In genomic region chr7:157300406-157300770, GRCh38 we compare ENCODE assay signal across 18 cellular contexts. TPM values are rescaled to one million over a fixed set of nuclear protein-coding genes. Genes with fewer than 3 reads are reported as not detected.
DNase-seq lines count a peak whose midpoint lies in the region; ATAC-seq, FAIRE-seq and TF ChIP-seq lines count a peak whose summit lies in the region.
"Had no signal": no experiment of that assay in that cellular context is flagged by ENCODE, and none has a peak within 500 bp of the region (broad histone marks: within the 10 kb centered on the region; RNA-seq: fewer than 3 reads in every experiment).

No MANE protein-coding gene starts in this region.

- H3K79me2 ChIP-seq in astrocyte (ENCODE audit: insufficient read depth, low read length): no peaks in the 10 kb centered on the region

- no peak overlapping the region for H3K23ac ChIP-seq in mesenchymal stem cell (ENCODE audit: low read length in 2 of 2)

- no peak overlapping the region for H3K4me3 Mint-ChIP-seq in astrocyte (ENCODE audit: unreplicated experiment)
- H3K4me3 Mint-ChIP-seq: WTC11 had no signal

- no peak overlapping the region for H2BK12ac ChIP-seq in mesenchymal stem cell (ENCODE audit: low read length in 2 of 2)

- H2AFZ ChIP-seq in astrocyte (ENCODE audit: low read depth, low read length): peak overlapping the region; percentile 47
- no peak overlapping the region for H2AFZ ChIP-seq in mesenchymal stem cell (ENCODE audit: low read depth, low read length)

- H4K20me1 ChIP-seq in astrocyte (ENCODE audit: insufficient read depth, low read length): no peaks in the 10 kb centered on the region

- H2BK15ac ChIP-seq in mesenchymal stem cell (ENCODE audit: low read depth, poor library complexity, severe bottlenecking): no peak overlapping the region

- ATAC-seq in left ventricle myocardium superior (peak; percentile 53), left colon (no peak), HG03439 (IDR thresholded peaks at IDR 0.05; ENCODE audit: unreplicated experiment) (no peak)

- H3K27ac ChIP-seq in astrocyte (ENCODE audit: low read depth, low read length) (no peak overlapping the region), mesenchymal stem cell (ENCODE audit: low read length, poor library complexity, severe bottlenecking) (no peak overlapping the region), subcutaneous abdominal adipose tissue (ENCODE audit: low read depth, low read length) (no peak overlapping the region), vagina (no peak overlapping the region)
- H3K27ac ChIP-seq: esophagus muscularis mucosa had no signal

- H4K91ac ChIP-seq in mesenchymal stem cell (ENCODE audit: low read length): no peak overlapping the region

- H3K27me3 Mint-ChIP-seq in astrocyte (ENCODE audit: low read depth, unreplicated experiment): peaks cover 2% of the 10 kb centered on the region

- H3K4ac ChIP-seq in mesenchymal stem cell (ENCODE audit: low read depth in 1 of 2, low read length in 2 of 2): no peak overlapping the region

- H3K36me3 ChIP-seq in astrocyte (ENCODE audit: insufficient read depth, low read length) (no peaks in the 10 kb centered on the region), mesenchymal stem cell (ENCODE audit: control insufficient read depth in 1 of 2, insufficient read depth in 2 of 2, low read depth in 1 of 2, low read length in 2 of 2) (peaks cover 0 to 8% of the 10 kb centered on the region in 2 experiments), subcutaneous abdominal adipose tissue (ENCODE audit: control insufficient read depth in 5 of 5, insufficient read depth in 5 of 5, low read length in 5 of 5) (no peaks in the 10 kb centered on the region), vagina (no peaks in the 10 kb centered on the region)
- H3K36me3 ChIP-seq: esophagus muscularis mucosa had no signal

- no peak overlapping the region for H3K9ac ChIP-seq in astrocyte (ENCODE audit: low read length)
- H3K9ac ChIP-seq in mesenchymal stem cell (ENCODE audit: low read length): no peak overlapping the region
- H3K9ac ChIP-seq in subcutaneous abdominal adipose tissue (ENCODE audit: low read length in 5 of 5): no peak overlapping the region

- H3K4me1 ChIP-seq in astrocyte (ENCODE audit: insufficient read depth, low read length) (no peaks in the 10 kb centered on the region), mesenchymal stem cell (ENCODE audit: control insufficient read depth, insufficient read depth, low read depth, low read length) (peaks cover 21% of the 10 kb centered on the region), subcutaneous abdominal adipose tissue (ENCODE audit: control insufficient read depth in 5 of 5, insufficient read depth in 5 of 5, low read length in 5 of 5) (peaks cover 2 to 27% (median 14%) of the 10 kb centered on the region in 5 donors), vagina (no peaks in the 10 kb centered on the region)
- H3K4me1 ChIP-seq: esophagus muscularis mucosa had no signal

- H3K4me2 ChIP-seq in astrocyte (ENCODE audit: low read length) (no peak overlapping the region), mesenchymal stem cell (ENCODE audit: low read length, poor library complexity, severe bottlenecking) (no peak overlapping the region)

- H4K8ac ChIP-seq in mesenchymal stem cell (ENCODE audit: low read length): no peak overlapping the region

- DNase-seq in left ventricle myocardium superior: no peak
- DNase-seq in cardiac septum (ENCODE audit: low spot score): no peak
- DNase-seq in astrocyte (ENCODE audit: low read depth): no peak
- no peak for DNase-seq in mesenchymal stem cell
- DNase-seq in left colon: no peak
- no peak for DNase-seq in vagina (ENCODE audit: extremely low spot score in 2 of 2)
- DNase-seq: EL; glutamatergic neuron; Karpas-422; NCI-H1105; NCI-H2107; NCI-H510A treated with DMSO at 0.1 percent for 48 hours; SHP77; stimulated activated CD4-positive, alpha-beta T cell treated with anti-CD3 and anti-CD28 coated beads, Interleukin-1b, Interleukin-23, amount 100 ng/mL, for 48 hours had no signal

- H3K4me3 ChIP-seq in astrocyte (ENCODE audit: insufficient read depth, low read depth, low read length) (no peak overlapping the region), mesenchymal stem cell (ENCODE audit: insufficient read depth in 1 of 2, low read depth in 1 of 2, low read length in 2 of 2) (peak overlapping the region in 1 of 2 experiments; percentile 38), subcutaneous abdominal adipose tissue (ENCODE audit: low read depth in 1 of 5, low read length in 5 of 5) (peak overlapping the region in 4 of 5 donors; percentile 24 to 52 (median 47)), vagina (no peak overlapping the region)
- H3K4me3 ChIP-seq: esophagus muscularis mucosa had no signal

- H3K9me3 Mint-ChIP-seq in astrocyte (ENCODE audit: unreplicated experiment): peaks cover 3% of the 10 kb centered on the region
- H3K9me3 Mint-ChIP-seq: WTC11 had no signal

- TF ChIP-seq CTCF in astrocyte (IDR thresholded peaks at IDR 0.05; ENCODE audit: insufficient read depth, low read depth, low read length): no peak
- no peak for TF ChIP-seq CTCF in vagina (IDR thresholded peaks at IDR 0.05)

- peak overlapping the region; percentile 43 for H2AK5ac ChIP-seq in mesenchymal stem cell (ENCODE audit: low read length, severe bottlenecking)

- intact Hi-C loops in left ventricle myocardium superior (cut with micrococcal nuclease) (no loop called here), cardiac septum (cut with DNase I) (no loop called here), left colon (cut with DNase I, micrococcal nuclease) (no loop called here), vagina (cut with DNase I) (no loop called here)

- H3K27ac Mint-ChIP-seq in astrocyte (ENCODE audit: unreplicated experiment): no peak overlapping the region
- H3K27ac Mint-ChIP-seq: WTC11 had no signal

- H3K27me3 ChIP-seq in astrocyte (ENCODE audit: insufficient read depth, low read length): no peaks in the 10 kb centered on the region
- H3K27me3 ChIP-seq in mesenchymal stem cell (ENCODE audit: control insufficient read depth in 1 of 2, insufficient read depth in 1 of 2, low read length in 2 of 2): peaks cover 0 to 2% of the 10 kb centered on the region in 2 experiments
- peaks cover 0 to 10% (median 4%) of the 10 kb centered on the region in 5 donors for H3K27me3 ChIP-seq in subcutaneous abdominal adipose tissue (ENCODE audit: control insufficient read depth in 5 of 5, insufficient read depth in 4 of 5, low read length in 5 of 5)
- no peaks in the 10 kb centered on the region for H3K27me3 ChIP-seq in vagina

- H3K4me1 Mint-ChIP-seq in astrocyte (ENCODE audit: low read depth, unreplicated experiment): peaks cover 4% of the 10 kb centered on the region

- H2BK5ac ChIP-seq in mesenchymal stem cell (ENCODE audit: low read depth, low read length, poor library complexity, severe bottlenecking): no peak overlapping the region

- WGBS in mesenchymal stem cell: 89% methylated on average over 22 of the region's 22 CpGs

- no peak overlapping the region for H2BK120ac ChIP-seq in mesenchymal stem cell (ENCODE audit: low read depth, low read length)

- H3K18ac ChIP-seq in mesenchymal stem cell (ENCODE audit: low read depth in 1 of 2, low read length in 2 of 2): no peak overlapping the region

- no peak for FAIRE-seq in astrocyte (lab: Jason Lieb, UNC)

- H3K36me3 Mint-ChIP-seq in astrocyte (ENCODE audit: low read depth, unreplicated experiment): peaks cover 3% of the 10 kb centered on the region
- H3K36me3 Mint-ChIP-seq: WTC11 had no signal

- peak overlapping the region in 1 of 2 experiments; percentile 9 for H3K14ac ChIP-seq in mesenchymal stem cell (ENCODE audit: low read length in 2 of 2)

- TF ChIP-seq POLR2A in vagina (IDR thresholded peaks at IDR 0.05): no peak

- peaks cover 2% of the 10 kb centered on the region for H3K9me3 ChIP-seq in astrocyte (ENCODE audit: insufficient read depth, low read depth, low read length)
- no peaks in the 10 kb centered on the region for H3K9me3 ChIP-seq in mesenchymal stem cell (ENCODE audit: control insufficient read depth, low read length)
- no peaks in the 10 kb centered on the region for H3K9me3 ChIP-seq in subcutaneous abdominal adipose tissue (ENCODE audit: control insufficient read depth in 5 of 5, low read length in 5 of 5)
- H3K9me3 ChIP-seq in vagina: no peaks in the 10 kb centered on the region
- H3K9me3 ChIP-seq: esophagus muscularis mucosa had no signal

- H3K79me1 ChIP-seq in mesenchymal stem cell (replicated peaks; ENCODE audit: low read length, poor library complexity, severe bottlenecking): no peaks in the 10 kb centered on the region

RNA-seq across cellular contexts. Expression of gene DNAJB6, which starts 36.4 kb away (rescaled TPM):
- total RNA-seq in left ventricle myocardium superior (193 TPM), cardiac septum (171 TPM), astrocyte (158 and 179 TPM in 2 replicates), left colon (10 to 100 TPM; 68.8 to 83.5 TPM), vagina (93.1 TPM)
- polyA plus RNA-seq in mesenchymal stem cell (2013, experiment 1 of 2): 177 TPM
- 148 TPM for polyA plus RNA-seq in mesenchymal stem cell (2013, experiment 2 of 2)

Comparison
In these comparisons a context has a peak if more than half of its experiments do, and no peak if none do; other contexts are left out.
1. H3K4me3 ChIP-seq: peak in subcutaneous abdominal adipose tissue (4 of 5); none in astrocyte (single experiment) and vagina (0 of 2).